1 cellular context compared by ENCODE assay signal in the genomic region with DNA sequence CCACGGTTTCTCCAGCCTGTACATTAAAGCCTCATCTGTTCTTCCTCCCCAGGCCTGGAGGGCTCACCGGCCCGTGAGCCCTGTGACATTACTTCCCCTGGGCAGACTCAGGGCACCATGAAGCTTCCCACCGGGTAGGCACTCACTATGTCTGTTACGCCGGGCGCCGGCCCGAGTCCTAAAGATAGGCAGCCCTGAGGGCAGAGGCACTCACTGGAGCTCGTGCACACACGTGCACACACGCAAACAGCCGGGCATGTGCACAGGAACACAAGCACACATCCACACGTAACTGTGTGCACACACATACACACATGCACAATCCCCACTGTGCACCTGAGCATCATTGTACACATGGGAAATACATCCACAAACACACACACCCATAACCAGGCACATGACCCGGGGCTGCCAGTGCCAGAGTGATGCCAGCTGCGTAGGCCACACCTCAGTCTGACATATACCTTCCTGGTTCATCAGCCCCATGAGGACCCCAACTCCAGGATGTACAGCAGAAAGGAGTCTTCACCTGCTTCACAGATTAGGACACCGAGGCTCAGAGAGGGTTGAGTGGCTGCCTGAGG.
TF ChIP-seq lines count a peak whose summit lies in the region.

No MANE protein-coding gene starts in this region.

TF ChIP-seq in H1, 55 proteins besides CTCF, POLR2A, EP300 and RAD21 (continued from another document):
- TF ChIP-seq ATF2 (IDR thresholded peaks at IDR 0.05; ENCODE audit: low read length) (no peak), GTF2F1 (IDR thresholded peaks at IDR 0.05; ENCODE audit: borderline replicate concordance, low read depth, low read length) (no peak), SAP30 (IDR thresholded peaks at IDR 0.05; ENCODE audit: insufficient read depth, insufficient replicate concordance, low read length) (no peak), PHF8 (conservative IDR thresholded peaks at IDR 0.05; ENCODE audit: low read depth, low read length) (no peak), NRF1 (IDR thresholded peaks at IDR 0.05; ENCODE audit: low read depth, low read length) (no peak), CBX5 (IDR thresholded peaks at IDR 0.05; ENCODE audit: low read depth, low read length) (no peak), YY1 (IDR thresholded peaks at IDR 0.05; ENCODE audit: low read depth, low read length) (no peak), RXRA (IDR thresholded peaks at IDR 0.05; ENCODE audit: insufficient read depth, low read depth, low read length) (no peak), NANOG (IDR thresholded peaks at IDR 0.05; ENCODE audit: insufficient read depth, low read depth, low read length, poor library complexity, severe bottlenecking) (no peak), TCF12 (IDR thresholded peaks at IDR 0.05; ENCODE audit: low read depth, low read length) (no peak), TAF7 (optimal IDR thresholded peaks at IDR 0.05; ENCODE audit: borderline replicate concordance, low read depth, low read length) (no peak)
